14 cellular contexts compared by ENCODE assay signal in genomic region chr14:75215520-75215919, GRCh38.
"Had no signal": no experiment of that assay in that cellular context is flagged by ENCODE, and none has a peak within 500 bp of the region (broad histone marks: within the 10 kb centered on the region; RNA-seq: fewer than 3 reads in every experiment).

No MANE protein-coding gene starts in this region.

- H3K27me3 Mint-ChIP-seq: naive B cell had no signal

- H3K27ac Mint-ChIP-seq: memory B cell; stimulated activated naive B cell treated with anti-CD40 and anti-IgM and Interleukin-4, amounts not matched to agents 10 μg/mL and 1 μg/mL and 100 μg/mL, for 72 hours had no signal

- DNase-seq: activated naive CD4-positive, alpha-beta T cell; aorta; effector CD8-positive, alpha-beta T cell; esophagus squamous epithelium; mucosa of descending colon; naive B cell; sigmoid colon; stimulated activated CD4-positive, alpha-beta T cell treated with anti-CD3 and anti-CD28 coated beads, Interleukin-4, amount 100 ng/mL, for 4 hours; stimulated activated naive B cell treated with anti-CD40 and anti-IgM and Interleukin-4, amounts not matched to agents 10 μg/mL and 1 μg/mL and 100 μg/mL, for 72 hours; upper lobe of right lung had no signal

- H3K4me3 Mint-ChIP-seq: memory B cell; naive B cell; stimulated activated naive B cell treated with anti-CD40 and anti-IgM and Interleukin-4, amounts not matched to agents 10 μg/mL and 1 μg/mL and 100 μg/mL, for 72 hours had no signal

- ATAC-seq: mucosa of descending colon; pancreas; stimulated activated naive B cell treated with anti-CD40 and anti-IgM and Interleukin-4, amounts not matched to agents 10 μg/mL and 1 μg/mL and 100 μg/mL, for 72 hours; upper lobe of right lung had no signal

- H3K9me3 Mint-ChIP-seq: memory B cell, naive B cell had no signal

- H3K9me3 ChIP-seq: esophagus squamous epithelium, mucosa of descending colon, neutrophil, pancreas, sigmoid colon, thoracic aorta, upper lobe of right lung had no signal

- H3K36me3 Mint-ChIP-seq: naive B cell; stimulated activated naive B cell treated with anti-CD40 and anti-IgM and Interleukin-4, amounts not matched to agents 10 μg/mL and 1 μg/mL and 100 μg/mL, for 72 hours had no signal
